In the genomic region with DNA sequence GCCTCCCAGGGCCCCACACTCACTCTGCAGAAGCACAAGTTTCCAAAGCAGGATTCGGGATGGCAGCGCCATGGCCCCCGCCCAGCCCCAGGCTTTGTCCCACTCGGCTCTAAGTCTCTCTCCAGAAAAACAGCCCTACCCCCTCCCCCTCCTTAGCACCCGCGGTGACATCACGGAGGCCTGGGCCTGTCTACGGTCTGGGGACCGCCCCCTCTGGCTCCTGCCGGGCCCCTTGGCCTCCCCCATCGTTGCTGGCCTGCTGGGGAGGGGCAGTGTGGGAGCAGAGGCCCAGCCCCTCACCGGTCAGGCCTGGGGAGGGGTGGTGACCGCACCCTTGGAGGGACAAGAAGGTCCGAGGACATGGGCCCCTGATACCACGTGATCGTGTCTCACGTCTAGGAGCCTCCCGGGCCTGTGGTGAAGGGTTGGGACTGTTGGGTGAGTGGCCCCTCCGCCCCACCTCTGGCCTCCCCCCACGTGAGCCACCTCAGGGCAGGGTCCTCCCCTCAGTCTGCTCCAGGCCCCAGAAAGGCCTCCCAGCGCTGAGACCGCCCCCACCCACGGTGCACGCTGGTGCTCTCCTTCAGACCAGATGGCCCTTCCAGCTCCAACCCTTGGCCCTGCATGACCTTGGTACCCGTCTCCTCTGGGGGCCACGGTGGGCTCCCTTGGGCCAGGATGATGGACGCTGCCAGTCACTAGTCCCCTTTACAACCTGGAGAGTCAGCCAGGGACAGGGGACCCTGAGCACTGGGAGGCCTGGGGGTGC, we compare ENCODE assay signal across 8 cellular contexts. TPM values are rescaled to one million over a fixed set of nuclear protein-coding genes. Genes with fewer than 3 reads are reported as not detected.
DNase-seq lines count a peak whose midpoint lies in the region; ATAC-seq, FAIRE-seq and TF ChIP-seq lines count a peak whose summit lies in the region.

TSS of gene MXRA8 (minus strand) at position 123 of the 769 bp plus-strand sequence. CDS start at position 72, 51 bp downstream.

- no peak for TF ChIP-seq CTCF in upper lobe of right lung (IDR thresholded peaks at IDR 0.05)

- peaks cover 12% of the 10 kb centered on the region for H3K4me1 Mint-ChIP-seq in activated CD4-positive, alpha-beta T cell treated with anti-CD3 and anti-CD28 coated beads, Interleukin-2, amount 10 ng/mL, durations not matched to agents 24 days and 14 days

- peaks cover 20% of the 10 kb centered on the region for H3K27me3 Mint-ChIP-seq in activated CD4-positive, alpha-beta T cell treated with anti-CD3 and anti-CD28 coated beads, Interleukin-2, amount 10 ng/mL, durations not matched to agents 24 days and 14 days

- TF ChIP-seq POLR2A in GM12891 (IDR thresholded peaks at IDR 0.05; ENCODE audit: low read depth, low read length), result no peak

- H3K27me3 ChIP-seq in ectodermal cell (ENCODE audit: control insufficient read depth, insufficient read depth, low read length, poor library complexity, severe bottlenecking) (no peaks in the 10 kb centered on the region), upper lobe of right lung (peaks cover 18% of the 10 kb centered on the region)

- H3K4me1 ChIP-seq in ectodermal cell (ENCODE audit: control insufficient read depth, insufficient read depth, low read length) (peaks cover 55% of the 10 kb centered on the region), mesodermal cell (ENCODE audit: control insufficient read depth, insufficient read depth, low read length, poor library complexity, severe bottlenecking) (peaks cover 39% of the 10 kb centered on the region), upper lobe of right lung (peaks cover 30% of the 10 kb centered on the region)

- ATAC-seq in upper lobe of right lung, result peak; percentile 54
- no peak for ATAC-seq in HG02852 (IDR thresholded peaks at IDR 0.05; ENCODE audit: unreplicated experiment)

- no peak within 1 kb of the TSS for H3K27ac Mint-ChIP-seq in activated CD4-positive, alpha-beta T cell treated with anti-CD3 and anti-CD28 coated beads, Interleukin-2, amount 10 ng/mL, durations not matched to agents 24 days and 14 days

- H3K36me3 ChIP-seq in ectodermal cell (ENCODE audit: control insufficient read depth, insufficient read depth, low read length), result no peaks in the 10 kb centered on the region
- peaks cover 9% of the 10 kb centered on the region for H3K36me3 ChIP-seq in mesodermal cell (ENCODE audit: control insufficient read depth, insufficient read depth, low read length)
- H3K36me3 ChIP-seq in upper lobe of right lung, result no peaks in the 10 kb centered on the region

- 37% methylated on average over 27 of the region's 27 CpGs for WGBS in ectodermal cell, 2 experiments
- 43 to 53% methylated on average over 17 of the region's 27 CpGs for WGBS in mesodermal cell (ENCODE audit: insufficient coverage in 2 of 2), 2 experiments

- DNase-seq in activated CD4-positive, alpha-beta T cell treated with anti-CD3 and anti-CD28 coated beads, Interleukin-2, amount 10 ng/mL, durations not matched to agents 24 days and 14 days, result no peak
- DNase-seq in activated CD4-positive, alpha-beta T cell treated with anti-CD3 and anti-CD28 coated beads, Interleukin-2, amount 50 U/mL, for 48 hours, result no peak
- peak; percentile 68 for DNase-seq in upper lobe of right lung
- DNase-seq in GM12891 (ENCODE audit: insufficient read length, low spot score), result no peak
- DNase-seq in activated CD4-positive, CD25-positive, alpha-beta regulatory T cell (lab: John Stamatoyannopoulos, UW), result no peak

- no peaks in the 10 kb centered on the region for H3K9me3 Mint-ChIP-seq in activated CD4-positive, alpha-beta T cell treated with anti-CD3 and anti-CD28 coated beads, Interleukin-2, amount 10 ng/mL, durations not matched to agents 24 days and 14 days

- H3K27ac ChIP-seq in ectodermal cell (ENCODE audit: insufficient read depth, low read depth, low read length, poor library complexity, severe bottlenecking), result peak within 1 kb of the TSS; percentile 88
- H3K27ac ChIP-seq in mesodermal cell (ENCODE audit: low read depth, low read length, severe bottlenecking), result peak within 1 kb of the TSS; percentile 97
- peak within 1 kb of the TSS; percentile 81 for H3K27ac ChIP-seq in upper lobe of right lung

- H3K36me3 Mint-ChIP-seq in activated CD4-positive, alpha-beta T cell treated with anti-CD3 and anti-CD28 coated beads, Interleukin-2, amount 10 ng/mL, durations not matched to agents 24 days and 14 days (ENCODE audit: low read depth), result no peaks in the 10 kb centered on the region

- no peaks in the 10 kb centered on the region for H3K9me3 ChIP-seq in ectodermal cell (ENCODE audit: control insufficient read depth, low read length)
- no peaks in the 10 kb centered on the region for H3K9me3 ChIP-seq in mesodermal cell (ENCODE audit: control insufficient read depth, low read length)
- H3K9me3 ChIP-seq in upper lobe of right lung, result no peaks in the 10 kb centered on the region

- intact Hi-C loops in activated CD4-positive, alpha-beta T cell treated with anti-CD3 and anti-CD28 coated beads, Interleukin-2, amount 10 ng/mL, durations not matched to agents 24 days and 14 days (cut with micrococcal nuclease), result no loop called here
- intact Hi-C loops in upper lobe of right lung (cut with DNase I), result no loop called here

- H3K4me3 ChIP-seq in ectodermal cell (ENCODE audit: insufficient read depth, low read depth, low read length), result peak within 1 kb of the TSS; percentile 45
- peak within 1 kb of the TSS; percentile 88 for H3K4me3 ChIP-seq in mesodermal cell (ENCODE audit: extremely low read depth, insufficient read depth, low read length, poor library complexity, severe bottlenecking)
- H3K4me3 ChIP-seq in upper lobe of right lung, result peak within 1 kb of the TSS; percentile 54

- H3K4me3 Mint-ChIP-seq in activated CD4-positive, alpha-beta T cell treated with anti-CD3 and anti-CD28 coated beads, Interleukin-2, amount 10 ng/mL, durations not matched to agents 24 days and 14 days, result peak within 1 kb of the TSS; percentile 13

- no peak for FAIRE-seq in GM12891 (lab: Jason Lieb, UNC)

TF ChIP-seq in GM12891, 5 proteins besides CTCF, POLR2A, EP300 and RAD21:
- no peak for TF ChIP-seq POU2F2 (IDR thresholded peaks at IDR 0.05; ENCODE audit: low read depth, low read length)
- no peak for TF ChIP-seq POLR2AphosphoS5 (IDR thresholded peaks at IDR 0.05; ENCODE audit: low read depth, low read length)
- TF ChIP-seq TAF1 (IDR thresholded peaks at IDR 0.05; ENCODE audit: low read depth, low read length), result no peak
- TF ChIP-seq PAX5 (IDR thresholded peaks at IDR 0.05; ENCODE audit: insufficient read depth, low read length, severe bottlenecking), result no peak
- TF ChIP-seq SPI1 (IDR thresholded peaks at IDR 0.05; ENCODE audit: low read depth, low read length), result no peak

RNA-seq across cellular contexts. Expression of gene MXRA8, which starts in this region (rescaled TPM):
- 0.24 and 0.75 TPM in 2 replicates for total RNA-seq in activated CD4-positive, alpha-beta T cell treated with anti-CD3 and anti-CD28 coated beads, Interleukin-2, amount 10 ng/mL, durations not matched to agents 24 days and 14 days
- 83.9 TPM for polyA plus RNA-seq in ectodermal cell (2013, experiment 1 of 4)
- polyA plus RNA-seq in ectodermal cell (2013, experiment 2 of 4), result 105 TPM
- polyA plus RNA-seq in ectodermal cell (2013, experiment 3 of 4), result 102 TPM
- polyA plus RNA-seq in ectodermal cell (2013, experiment 4 of 4), result 122 TPM
- polyA plus RNA-seq in mesodermal cell (2013, experiment 1 of 2), result 234 TPM
- 205 TPM for polyA plus RNA-seq in mesodermal cell (2013, experiment 2 of 2)
- total RNA-seq in upper lobe of right lung, result 66.3 TPM
- 2.3 TPM for polyA plus RNA-seq in GM12891 (2012; ENCODE audit: low read depth, missing spikeins)

Comparison
In these comparisons a context has a peak if more than half of its experiments do, and no peak if none do; other contexts are left out.
1. RNA of gene MXRA8 (total RNA-seq): 66.3 TPM in upper lobe of right lung (single experiment); 0.24 to 0.75 TPM in activated CD4-positive, alpha-beta T cell treated with anti-CD3 and anti-CD28 coated beads, Interleukin-2, amount 10 ng/mL, durations not matched to agents 24 days and 14 days; every median in the first group is over 10 times any median in the second.
2. Peak in every context shown above with its lines, with median percentiles within 50 percentile points of each other: H3K27ac ChIP-seq and H3K4me3 ChIP-seq.